Comparison of ENCODE assay signal across 8 cellular contexts in the genomic region with DNA sequence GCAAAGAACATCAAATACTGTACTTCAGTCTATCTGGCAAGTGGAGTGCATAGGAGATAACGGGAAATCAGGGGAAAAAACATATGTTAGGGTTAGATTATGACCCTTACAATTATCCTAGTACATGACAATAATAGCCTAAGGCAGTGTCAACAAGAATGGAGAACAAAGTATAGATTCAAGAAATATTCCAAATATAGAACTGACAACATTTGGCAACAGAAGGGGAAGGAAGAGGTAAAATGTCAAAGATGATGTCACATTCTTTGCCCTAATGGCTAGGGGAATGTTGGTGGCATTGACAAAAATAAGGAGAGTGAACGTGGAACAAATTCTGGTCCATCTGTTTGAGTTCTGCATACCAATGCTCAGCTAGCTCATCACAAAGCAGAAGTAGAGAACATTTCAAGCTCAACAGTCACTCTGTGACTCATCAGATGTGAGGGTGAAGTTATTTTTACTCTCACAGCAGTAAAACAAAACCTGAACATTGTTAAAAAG. TPM values are rescaled to one million over a fixed set of nuclear protein-coding genes. Genes with fewer than 3 reads are reported as not detected.
DNase-seq lines count a peak whose midpoint lies in the region; ATAC-seq, FAIRE-seq and TF ChIP-seq lines count a peak whose summit lies in the region.

No MANE protein-coding gene starts in this region.

- intact Hi-C loops in lower leg skin (cut with DNase I; ENCODE audit: low total_unique reads), result no loop called here

- peak; percentile 80 for DNase-seq in A549 (ENCODE audit: low read depth in 1 of 2, low spot score in 1 of 2)
- no peak for DNase-seq in activated naive CD8-positive, alpha-beta T cell treated with anti-CD3 and anti-CD28 coated beads for 36 hours
- DNase-seq in midbrain (lab: John Stamatoyannopoulos, UW), result peak; percentile 8
- no peak for DNase-seq in naive thymus-derived CD8-positive, alpha-beta T cell
- DNase-seq in lower leg skin (ENCODE audit: low spot score in 2 of 2), result no peak
- no peak for DNase-seq in stimulated activated CD4-positive, alpha-beta T cell treated with anti-CD3 and anti-CD28 coated beads, Interleukin-4, amount 100 ng/mL, for 1 hour

- H3K4me1 Mint-ChIP-seq in activated naive CD8-positive, alpha-beta T cell treated with anti-CD3 and anti-CD28 coated beads for 36 hours, result peaks cover 35% of the 10 kb centered on the region
- H3K4me1 Mint-ChIP-seq in naive thymus-derived CD8-positive, alpha-beta T cell, result peaks cover 0 to 8% (median 2%) of the 10 kb centered on the region in 4 donors

- H3K27ac Mint-ChIP-seq in activated naive CD8-positive, alpha-beta T cell treated with anti-CD3 and anti-CD28 coated beads for 36 hours, result peak overlapping the region; percentile 88
- H3K27ac Mint-ChIP-seq in naive thymus-derived CD8-positive, alpha-beta T cell, result no peak overlapping the region

- peak; percentile 98 for FAIRE-seq in A549 (lab: Jason Lieb, UNC)

- TF ChIP-seq POLR2A in A549 (IDR thresholded peaks at IDR 0.05; ENCODE audit: low read length) (no peak), lower leg skin (IDR thresholded peaks at IDR 0.05) (no peak)

- peaks cover 52% of the 10 kb centered on the region for H3K4me1 ChIP-seq in A549

- 0 out of 5 replicates have a peak, but pooled peaks of 1 of the 2 experiments have one; percentile 23 for TF ChIP-seq RAD21 in A549 (conservative IDR thresholded peaks at IDR 0.05 in 1 of 2, IDR thresholded peaks at IDR 0.05 in 1 of 2)

- peaks cover 6% of the 10 kb centered on the region for H3K9me3 Mint-ChIP-seq in activated naive CD8-positive, alpha-beta T cell treated with anti-CD3 and anti-CD28 coated beads for 36 hours
- H3K9me3 Mint-ChIP-seq in naive thymus-derived CD8-positive, alpha-beta T cell, result peaks cover 0 to 5% (median 0%) of the 10 kb centered on the region in 9 donors

- H3K4me2 ChIP-seq in A549, result peak overlapping the region; percentile 64

- H3K27ac ChIP-seq in A549, result peak overlapping the region; percentile 69 to 86

- H3K9me3 ChIP-seq in A549, result no peaks in the 10 kb centered on the region

- H3K4me3 Mint-ChIP-seq in activated naive CD8-positive, alpha-beta T cell treated with anti-CD3 and anti-CD28 coated beads for 36 hours, result peak overlapping the region; percentile 16
- H3K4me3 Mint-ChIP-seq in naive thymus-derived CD8-positive, alpha-beta T cell, result no peak overlapping the region

- H3K27me3 Mint-ChIP-seq in activated naive CD8-positive, alpha-beta T cell treated with anti-CD3 and anti-CD28 coated beads for 36 hours, result peaks cover 3% of the 10 kb centered on the region
- peaks cover 0 to 7% (median 6%) of the 10 kb centered on the region in 5 donors for H3K27me3 Mint-ChIP-seq in naive thymus-derived CD8-positive, alpha-beta T cell

- no peak overlapping the region for H3K4me3 ChIP-seq in A549
- no peak overlapping the region for H3K4me3 ChIP-seq in lower leg skin (ENCODE audit: low read depth, poor library complexity, severe bottlenecking)

- ATAC-seq in A549 (peak; percentile 72 to 75), GM19351 (IDR thresholded peaks at IDR 0.05; ENCODE audit: unreplicated experiment) (peak; percentile 87), HG03469 (IDR thresholded peaks at IDR 0.05; ENCODE audit: unreplicated experiment) (peak; percentile 77)
- no peak for ATAC-seq in naive thymus-derived CD8-positive, alpha-beta T cell

- POLR2A ChIA-PET in A549 (lab: Yijun Ruan, JAX), result no interaction called here
- POLR2A ChIA-PET in naive thymus-derived CD8-positive, alpha-beta T cell (lab: Charles Lee), result no interaction called here

- WGBS in A549 (ENCODE audit: missing lambda C conversion rate), result under 1% methylated on average over 2 of the region's 2 CpGs
- 20 to 47% methylated on average over 2 of the region's 2 CpGs for WGBS in lower leg skin, 2 donors

- CTCF ChIA-PET in A549 (lab: Yijun Ruan, JAX), result interaction anchor here (0.5 to 2.8 kb wide), 8 partner anchors 10 to 302 kb away, joined by 3 to 20 read pairs (median 5); a partner anchor contains a TSS

- peak in 1 of 2 experiments; percentile 55; a peak in 2 of 5 replicates for TF ChIP-seq EP300 in A549 (IDR thresholded peaks at IDR 0.05)

- TF ChIP-seq CTCF in A549 (IDR thresholded peaks at IDR 0.05) (no peak), lower leg skin (IDR thresholded peaks at IDR 0.05) (no peak)

- peaks cover 11% of the 10 kb centered on the region for H3K36me3 Mint-ChIP-seq in activated naive CD8-positive, alpha-beta T cell treated with anti-CD3 and anti-CD28 coated beads for 36 hours
- H3K36me3 Mint-ChIP-seq in naive thymus-derived CD8-positive, alpha-beta T cell, result no peaks in the 10 kb centered on the region

TF ChIP-seq in A549, 52 proteins besides CTCF, POLR2A, EP300 and RAD21 (continues in another document):
- no peak for TF ChIP-seq PHF8 (IDR thresholded peaks at IDR 0.05; ENCODE audit: borderline replicate concordance, low read depth)
- no peak for TF ChIP-seq RNF2 (IDR thresholded peaks at IDR 0.05; ENCODE audit: borderline replicate concordance, low read depth)
- peak; percentile 44 to 61; a peak in 2 of 5 replicates for TF ChIP-seq JUN (IDR thresholded peaks at IDR 0.05)
- no peak for TF ChIP-seq FOSB (CRISPR knock-in tag; IDR thresholded peaks at IDR 0.05)
- peak in 1 of 2 experiments; percentile 42; a peak in 2 of 4 replicates for TF ChIP-seq CEBPB (IDR thresholded peaks at IDR 0.05)
- TF ChIP-seq, protein P1, sequence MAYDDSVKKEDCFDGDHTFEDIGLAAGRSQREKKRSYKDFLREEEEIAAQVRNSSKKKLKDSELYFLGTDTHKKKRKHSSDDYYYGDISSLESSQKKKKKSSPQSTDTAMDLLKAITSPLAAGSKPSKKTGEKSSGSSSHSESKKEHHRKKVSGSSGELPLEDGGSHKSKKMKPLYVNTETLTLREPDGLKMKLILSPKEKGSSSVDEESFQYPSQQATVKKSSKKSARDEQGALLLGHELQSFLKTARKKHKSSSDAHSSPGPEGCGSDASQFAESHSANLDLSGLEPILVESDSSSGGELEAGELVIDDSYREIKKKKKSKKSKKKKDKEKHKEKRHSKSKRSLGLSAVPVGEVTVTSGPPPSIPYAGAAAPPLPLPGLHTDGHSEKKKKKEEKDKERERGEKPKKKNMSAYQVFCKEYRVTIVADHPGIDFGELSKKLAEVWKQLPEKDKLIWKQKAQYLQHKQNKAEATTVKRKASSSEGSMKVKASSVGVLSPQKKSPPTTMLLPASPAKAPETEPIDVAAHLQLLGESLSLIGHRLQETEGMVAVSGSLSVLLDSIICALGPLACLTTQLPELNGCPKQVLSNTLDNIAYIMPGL (CRISPR knock-in tag; IDR thresholded peaks at IDR 0.05; ENCODE audit: borderline replicate concordance), result no peak
- TF ChIP-seq KDM1A (IDR thresholded peaks at IDR 0.05; ENCODE audit: low read depth), result no peak
- TF ChIP-seq HOXB5 (CRISPR knock-in tag; IDR thresholded peaks at IDR 0.05), result no peak
- TF ChIP-seq, protein P2, sequence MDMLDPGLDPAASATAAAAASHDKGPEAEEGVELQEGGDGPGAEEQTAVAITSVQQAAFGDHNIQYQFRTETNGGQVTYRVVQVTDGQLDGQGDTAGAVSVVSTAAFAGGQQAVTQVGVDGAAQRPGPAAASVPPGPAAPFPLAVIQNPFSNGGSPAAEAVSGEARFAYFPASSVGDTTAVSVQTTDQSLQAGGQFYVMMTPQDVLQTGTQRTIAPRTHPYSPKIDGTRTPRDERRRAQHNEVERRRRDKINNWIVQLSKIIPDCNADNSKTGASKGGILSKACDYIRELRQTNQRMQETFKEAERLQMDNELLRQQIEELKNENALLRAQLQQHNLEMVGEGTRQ (IDR thresholded peaks at IDR 0.05), result no peak
- TF ChIP-seq HOXB13 (CRISPR knock-in tag; IDR thresholded peaks at IDR 0.05; ENCODE audit: low read depth), result no peak
- no peak for TF ChIP-seq MAZ (IDR thresholded peaks at IDR 0.05; ENCODE audit: borderline replicate concordance, low read depth, low read length)
- no peak for TF ChIP-seq HEYL (CRISPR knock-in tag; IDR thresholded peaks at IDR 0.05)
- TF ChIP-seq ZNF302 (CRISPR knock-in tag; IDR thresholded peaks at IDR 0.05), result no peak
- TF ChIP-seq, protein P3, sequence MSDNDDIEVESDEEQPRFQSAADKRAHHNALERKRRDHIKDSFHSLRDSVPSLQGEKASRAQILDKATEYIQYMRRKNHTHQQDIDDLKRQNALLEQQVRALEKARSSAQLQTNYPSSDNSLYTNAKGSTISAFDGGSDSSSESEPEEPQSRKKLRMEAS (IDR thresholded peaks at IDR 0.05), result peak; percentile 51
- TF ChIP-seq, protein P4, sequence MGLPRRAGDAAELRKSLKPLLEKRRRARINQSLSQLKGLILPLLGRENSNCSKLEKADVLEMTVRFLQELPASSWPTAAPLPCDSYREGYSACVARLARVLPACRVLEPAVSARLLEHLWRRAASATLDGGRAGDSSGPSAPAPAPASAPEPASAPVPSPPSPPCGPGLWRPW (IDR thresholded peaks at IDR 0.05), result no peak
- no peak for TF ChIP-seq BHLHE40 (IDR thresholded peaks at IDR 0.05; ENCODE audit: low read depth, low read length)
- TF ChIP-seq TP53 (CRISPR knock-in tag; IDR thresholded peaks at IDR 0.05), result no peak

RNA-seq across cellular contexts. Expression of a gene that starts 15.5 kb away (rescaled TPM):
- polyA plus RNA-seq in A549 (2011; rRNA removed), result 1.7 and 2.7 TPM in 2 replicates
- polyA plus RNA-seq in A549 (2012; cell fraction: cytosol; rRNA removed), result 0.26 and 0.32 TPM in 2 replicates
- 0.79 and 0.88 TPM in 2 replicates for polyA plus RNA-seq in A549 (2012; cell fraction: nucleus; rRNA removed)
- polyA plus RNA-seq in A549 (2017; fragmentation: RNase III; extraction: RNeasy Plus Mini Kit Qiagen cat#74134 plus additional on column Dnase treatment), result 0.88 to 1.2 TPM (median 1.2 TPM) in 3 replicates
- polyA minus RNA-seq in A549 (2011; rRNA and poly(A)+ RNA removed), result 2.9 and 4.9 TPM in 2 replicates
- total RNA-seq in activated naive CD8-positive, alpha-beta T cell treated with anti-CD3 and anti-CD28 coated beads for 36 hours, result 1 to 10 TPM; 3.4 to 3.5 TPM
- total RNA-seq in naive thymus-derived CD8-positive, alpha-beta T cell, result under 1 TPM; 0.18 to 0.99 TPM
- polyA plus RNA-seq in naive thymus-derived CD8-positive, alpha-beta T cell, result not detected
- total RNA-seq in lower leg skin, result 1 to 10 TPM; 1.9 to 6.3 (median 2.9) TPM

RNA-seq across cellular contexts. Expression of a gene that starts 47.4 kb away (rescaled TPM):
- polyA plus RNA-seq in A549 (2011; rRNA removed) (42.8 and 44.1 TPM in 2 replicates), A549 (2017; fragmentation: RNase III; extraction: RNeasy Plus Mini Kit Qiagen cat#74134 plus additional on column Dnase treatment) (36.0 to 45.2 TPM (median 39.7 TPM) in 3 replicates)
- 13.0 and 16.5 TPM in 2 replicates for polyA plus RNA-seq in A549 (2012; cell fraction: cytosol; rRNA removed)
- 21.3 and 31.8 TPM in 2 replicates for polyA plus RNA-seq in A549 (2012; cell fraction: nucleus; rRNA removed)
- 27.6 and 28.5 TPM in 2 replicates for polyA minus RNA-seq in A549 (2011; rRNA and poly(A)+ RNA removed)
- 10 to 100 TPM; 15.0 to 16.0 TPM for total RNA-seq in activated naive CD8-positive, alpha-beta T cell treated with anti-CD3 and anti-CD28 coated beads for 36 hours
- under 1 TPM; 0.16 to 0.21 TPM for total RNA-seq in naive thymus-derived CD8-positive, alpha-beta T cell
- polyA plus RNA-seq in naive thymus-derived CD8-positive, alpha-beta T cell, result under 1 TPM in 1 of 3 donors, not detected in 2; 0.74 TPM
- total RNA-seq in lower leg skin, result 1 to 10 TPM in 2 of 4 donors, under 1 TPM in 2; 0.53 to 4.1 (median 1.3) TPM

Comparison
In these comparisons a context has a peak if more than half of its experiments do, and no peak if none do; other contexts are left out.
1. ATAC-seq: peak in A549 (2 of 2), GM19351 (single experiment) and HG03469 (single experiment); none in naive thymus-derived CD8-positive, alpha-beta T cell (0 of 2).
2. DNase-seq: peak in A549 (2 of 2) and midbrain (single experiment); none in activated naive CD8-positive, alpha-beta T cell treated with anti-CD3 and anti-CD28 coated beads for 36 hours (single experiment), naive thymus-derived CD8-positive, alpha-beta T cell (0 of 10), lower leg skin (0 of 2) and stimulated activated CD4-positive, alpha-beta T cell treated with anti-CD3 and anti-CD28 coated beads, Interleukin-4, amount 100 ng/mL, for 1 hour (single experiment).